1 cellular context compared by ENCODE assay signal in genomic region chr6:20998748-20999448, GRCh38.
TF ChIP-seq lines count a peak whose summit lies in the region.

No MANE protein-coding gene starts in this region.

TF ChIP-seq in GM12878, 131 proteins besides CTCF, POLR2A, EP300 and RAD21 (continued from another document):
- no peak for TF ChIP-seq ELK1 (IDR thresholded peaks at IDR 0.05; ENCODE audit: low read depth, low read length)
- TF ChIP-seq, protein P1, sequence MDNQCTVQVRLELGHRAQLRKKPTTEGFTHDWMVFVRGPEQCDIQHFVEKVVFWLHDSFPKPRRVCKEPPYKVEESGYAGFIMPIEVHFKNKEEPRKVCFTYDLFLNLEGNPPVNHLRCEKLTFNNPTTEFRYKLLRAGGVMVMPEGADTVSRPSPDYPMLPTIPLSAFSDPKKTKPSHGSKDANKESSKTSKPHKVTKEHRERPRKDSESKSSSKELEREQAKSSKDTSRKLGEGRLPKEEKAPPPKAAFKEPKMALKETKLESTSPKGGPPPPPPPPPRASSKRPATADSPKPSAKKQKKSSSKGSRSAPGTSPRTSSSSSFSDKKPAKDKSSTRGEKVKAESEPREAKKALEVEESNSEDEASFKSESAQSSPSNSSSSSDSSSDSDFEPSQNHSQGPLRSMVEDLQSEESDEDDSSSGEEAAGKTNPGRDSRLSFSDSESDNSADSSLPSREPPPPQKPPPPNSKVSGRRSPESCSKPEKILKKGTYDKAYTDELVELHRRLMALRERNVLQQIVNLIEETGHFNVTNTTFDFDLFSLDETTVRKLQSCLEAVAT (IDR thresholded peaks at IDR 0.05): 0 out of 2 replicates have a peak, but pooled peaks have one; percentile 21
